10 cellular contexts compared by ENCODE assay signal in the genomic region with DNA sequence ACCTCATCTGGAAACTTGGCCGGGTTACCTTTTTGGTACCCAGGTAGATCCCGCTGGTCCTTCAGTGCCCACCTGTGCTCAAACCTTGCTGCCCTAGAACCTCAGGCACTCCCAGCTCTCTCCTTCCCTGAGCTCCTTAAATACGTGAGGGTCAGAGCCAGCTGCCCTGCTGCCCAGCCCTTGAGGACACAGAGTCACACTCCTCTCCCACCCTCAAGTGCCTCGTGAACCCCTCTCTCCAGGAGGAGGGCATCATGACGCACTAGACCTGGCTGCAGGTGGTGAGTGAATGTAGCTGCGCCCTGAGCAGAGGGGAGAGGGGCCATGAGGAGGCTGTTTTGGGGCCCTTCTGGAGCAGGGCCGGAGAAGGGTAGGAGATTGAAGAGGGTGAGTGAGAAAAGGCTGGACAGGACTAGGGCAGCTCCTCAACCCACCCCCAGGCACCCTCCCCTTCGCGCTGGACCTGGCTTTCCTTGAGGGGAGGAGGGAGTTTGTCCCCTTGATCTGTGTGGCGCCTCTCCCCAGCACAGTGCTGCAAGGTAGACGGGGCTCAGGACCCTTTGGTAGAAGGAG. TPM values are rescaled to one million over a fixed set of nuclear protein-coding genes. Genes with fewer than 3 reads are reported as not detected.
DNase-seq lines count a peak whose midpoint lies in the region; ATAC-seq and TF ChIP-seq lines count a peak whose summit lies in the region.
"Had no signal": no experiment of that assay in that cellular context is flagged by ENCODE, and none has a peak within 500 bp of the region (broad histone marks: within the 10 kb centered on the region; RNA-seq: fewer than 3 reads in every experiment).

No MANE protein-coding gene starts in this region.

- intact Hi-C loops in left ventricle myocardium inferior (cut with micrococcal nuclease), result no loop called here
- intact Hi-C loops in Right ventricle myocardium inferior (cut with DNase I), result no loop called here
- intact Hi-C loops in colonic mucosa (cut with DNase I), result no loop called here
- intact Hi-C loops in upper lobe of right lung (cut with DNase I), result no loop called here
- intact Hi-C loops in posterior vena cava (cut with DNase I), result no loop called here

- ATAC-seq in Right ventricle myocardium inferior (no peak), upper lobe of right lung (peak; percentile 52), GM18907 (IDR thresholded peaks at IDR 0.05; ENCODE audit: unreplicated experiment) (no peak)

- H3K9ac ChIP-seq in colonic mucosa (ENCODE audit: low read depth in 2 of 2, low read length in 2 of 2) (peak overlapping the region; percentile 57 to 61), mucosa of rectum (ENCODE audit: low read depth in 1 of 2, low read length in 2 of 2) (peak overlapping the region in 1 of 2 donors; percentile 68)

- H3K27ac ChIP-seq in left ventricle myocardium inferior (replicated peaks) (no peak overlapping the region), colonic mucosa (no peak overlapping the region), mucosa of rectum (ENCODE audit: low read depth in 2 of 2, low read length in 2 of 2) (no peak overlapping the region), upper lobe of right lung (no peak overlapping the region)
- H3K27ac ChIP-seq: SJSA1 had no signal

- TF ChIP-seq CTCF in left ventricle myocardium inferior (IDR thresholded peaks at IDR 0.05; ENCODE audit: borderline replicate concordance), result no peak
- no peak for TF ChIP-seq CTCF in colonic mucosa (IDR thresholded peaks at IDR 0.05)
- TF ChIP-seq CTCF in upper lobe of right lung (IDR thresholded peaks at IDR 0.05), result no peak

- H3K4me3 ChIP-seq in left ventricle myocardium inferior (peak overlapping the region; percentile 70), colonic mucosa (peak overlapping the region; percentile 53), mucosa of rectum (ENCODE audit: low read length in 2 of 2) (peak overlapping the region; percentile 66 to 68), upper lobe of right lung (peak overlapping the region; percentile 63)
- H3K4me3 ChIP-seq: SJSA1 had no signal

- H3K9me3 ChIP-seq in left ventricle myocardium inferior (replicated peaks) (no peaks in the 10 kb centered on the region), colonic mucosa (no peaks in the 10 kb centered on the region), mucosa of rectum (ENCODE audit: control insufficient read depth in 2 of 2, low read length in 2 of 2) (no peaks in the 10 kb centered on the region), upper lobe of right lung (no peaks in the 10 kb centered on the region)
- H3K9me3 ChIP-seq: SJSA1 had no signal

- no peak for DNase-seq in left ventricle myocardium inferior
- no peak for DNase-seq in Right ventricle myocardium inferior (ENCODE audit: missing footprints)
- DNase-seq in colonic mucosa, result no peak
- no peak for DNase-seq in upper lobe of right lung
- no peak for DNase-seq in posterior vena cava (ENCODE audit: low spot score)
- DNase-seq in DMS153 treated with DMSO at 0.1 percent for 48 hours (lab: John Stamatoyannopoulos, UW; ENCODE audit: unreplicated experiment), result no peak
- DNase-seq: foreskin melanocyte had no signal

- no peaks in the 10 kb centered on the region for H3K36me3 ChIP-seq in left ventricle myocardium inferior
- no peaks in the 10 kb centered on the region for H3K36me3 ChIP-seq in colonic mucosa
- H3K36me3 ChIP-seq in mucosa of rectum (ENCODE audit: control insufficient read depth in 2 of 2, insufficient read depth in 2 of 2, low read length in 2 of 2), result no peaks in the 10 kb centered on the region
- H3K36me3 ChIP-seq in upper lobe of right lung, result no peaks in the 10 kb centered on the region
- H3K36me3 ChIP-seq: SJSA1 had no signal

- peaks cover 33% of the 10 kb centered on the region for H3K27me3 ChIP-seq in left ventricle myocardium inferior (ENCODE audit: low read depth)
- peaks cover 10% of the 10 kb centered on the region for H3K27me3 ChIP-seq in colonic mucosa
- peaks cover 6% of the 10 kb centered on the region in 2 donors for H3K27me3 ChIP-seq in mucosa of rectum (ENCODE audit: control insufficient read depth in 2 of 2, insufficient read depth in 2 of 2, low read length in 2 of 2)
- peaks cover 25% of the 10 kb centered on the region for H3K27me3 ChIP-seq in upper lobe of right lung
- H3K27me3 ChIP-seq: SJSA1 had no signal

- H3K4me1 ChIP-seq in left ventricle myocardium inferior, result peaks cover 15% of the 10 kb centered on the region
- peaks cover 5% of the 10 kb centered on the region for H3K4me1 ChIP-seq in colonic mucosa
- peaks cover 3 to 9% of the 10 kb centered on the region in 2 donors for H3K4me1 ChIP-seq in mucosa of rectum (ENCODE audit: control insufficient read depth in 2 of 2, insufficient read depth in 2 of 2, low read length in 2 of 2)
- peaks cover 3% of the 10 kb centered on the region for H3K4me1 ChIP-seq in upper lobe of right lung

RNA-seq across cellular contexts. Expression of gene SLC12A8, which starts 0.9 kb away (rescaled TPM):
- total RNA-seq in left ventricle myocardium inferior (not detected), Right ventricle myocardium inferior (0.19 TPM), colonic mucosa (10 to 100 TPM; 20.7 to 33.7 TPM), upper lobe of right lung (11.8 TPM), posterior vena cava (under 1 TPM; 0.67 to 0.69 TPM)
